In genomic region chr6:13066820-13067219, GRCh38 we compare ENCODE assay signal across 25 cellular contexts.
"Had no signal": no experiment of that assay in that cellular context is flagged by ENCODE, and none has a peak within 500 bp of the region (broad histone marks: within the 10 kb centered on the region; RNA-seq: fewer than 3 reads in every experiment).

No MANE protein-coding gene starts in this region.

- H3K4me1 ChIP-seq: foreskin keratinocyte, gastroesophageal sphincter had no signal

- DNase-seq: dermis blood vessel endothelial cell; dorsolateral prefrontal cortex; effector CD4-positive, alpha-beta T cell; effector memory CD4-positive, alpha-beta T cell; foreskin keratinocyte; heart left ventricle; hypothalamus; immature natural killer cell; islet precursor cell; kidney; kidney glomerular epithelial cell; left colon; left ventricle myocardium superior; lower lobe of right lung; mesenchymal stem cell; mucosa of descending colon; naive B cell had no signal

- H3K27me3 ChIP-seq: dorsolateral prefrontal cortex, foreskin keratinocyte, gastroesophageal sphincter, heart left ventricle had no signal

- ATAC-seq: esophagus mucosa, foreskin keratinocyte, gastroesophageal sphincter, left colon, left lobe of liver, lower lobe of right lung, mucosa of descending colon had no signal

- FAIRE-seq: colon, endothelial cell of umbilical vein, frontal cortex, kidney had no signal

- H3K4me3 ChIP-seq: coronary artery, dorsolateral prefrontal cortex, gastroesophageal sphincter, heart left ventricle, hepatocyte, lower lobe of right lung, mucosa of descending colon had no signal

- H3K36me3 ChIP-seq: gastroesophageal sphincter, heart left ventricle, lower lobe of right lung had no signal

- H3K9me3 ChIP-seq: gastroesophageal sphincter, heart left ventricle, lower lobe of right lung, mucosa of descending colon had no signal

- H3K27ac ChIP-seq: coronary artery, foreskin keratinocyte, gastroesophageal sphincter, hepatocyte, lower lobe of right lung had no signal
